In genomic region chr5:35884125-35884788, GRCh38 we compare ENCODE assay signal across 9 cellular contexts. TPM values are rescaled to one million over a fixed set of nuclear protein-coding genes. Genes with fewer than 3 reads are reported as not detected.
A peak's percentile ranks its signal among the peaks of the same experiment; 100 is the strongest.
DNase-seq lines count a peak whose midpoint lies in the region; ATAC-seq, FAIRE-seq and TF ChIP-seq lines count a peak whose summit lies in the region.
"Had no signal": no experiment of that assay in that cellular context is flagged by ENCODE, and none has a peak within 500 bp of the region (broad histone marks: within the 10 kb centered on the region; RNA-seq: fewer than 3 reads in every experiment).

No MANE protein-coding gene starts in this region.

- H3K36me3 ChIP-seq in GM23338 (ENCODE audit: insufficient read depth): no peaks in the 10 kb centered on the region

- no peaks in the 10 kb centered on the region for H3K4me1 ChIP-seq in GM23338 (ENCODE audit: insufficient read depth)

- H3K27ac ChIP-seq in caudate nucleus (ENCODE audit: low read depth, low read length) (no peak overlapping the region), GM23338 (ENCODE audit: low read depth) (no peak overlapping the region)

- peak; percentile 77 to 92 for ATAC-seq in activated T-cell treated with anti-CD3 and anti-CD28 coated beads, Interleukin-2, amount 50 U/mL, for 72 hours (replicated peaks in 1 of 2)
- ATAC-seq in activated naive CD4-positive, alpha-beta T cell treated with anti-CD3 and anti-CD28 coated beads, Interleukin-2, amount 50 U/mL, for 72 hours: peak; percentile 81 to 84
- peak; percentile 91 to 92 for ATAC-seq in natural killer cell treated with Interleukin-12 subunit alpha and Interleukin-12 subunit beta and Interleukin-15 and Interleukin-18, amount 100 ng/mL, for 72 hours
- no peak for ATAC-seq in GM23338

- no peaks in the 10 kb centered on the region for H3K27me3 Mint-ChIP-seq in activated T-cell treated with anti-CD3 and anti-CD28 coated beads, Interleukin-2, amount 50 U/mL, for 72 hours (ENCODE audit: low read depth)
- H3K27me3 Mint-ChIP-seq in natural killer cell treated with Interleukin-12 subunit alpha and Interleukin-12 subunit beta and Interleukin-15 and Interleukin-18, amount 100 ng/mL, for 72 hours: no peaks in the 10 kb centered on the region
- H3K27me3 Mint-ChIP-seq in GM23338 (ENCODE audit: insufficient read depth, low read depth, poor library complexity): peaks cover 2% of the 10 kb centered on the region

- no peak overlapping the region for H2AFZ ChIP-seq in GM23338

- FAIRE-seq in D721Med (lab: Jason Lieb, UNC): no peak
- FAIRE-seq: G401.6 had no signal

- no peak for DNase-seq in activated T-cell treated with anti-CD3 and anti-CD28 coated beads, Interleukin-2, amount 50 U/mL, for 72 hours
- DNase-seq in activated T-cell treated with anti-CD3 and anti-CD28 coated beads, Interleukin-2, amount 50 U/mL, for 48 hours: no peak
- peak; percentile 59 for DNase-seq in KBM-7
- DNase-seq in activated naive CD4-positive, alpha-beta T cell treated with anti-CD3 and anti-CD28 coated beads, Interleukin-2, amount 50 U/mL, for 72 hours (ENCODE audit: low spot score in 2 of 2): no peak
- no peak for DNase-seq in natural killer cell treated with Interleukin-12 subunit alpha and Interleukin-12 subunit beta and Interleukin-15 and Interleukin-18, amount 100 ng/mL, for 72 hours (ENCODE audit: low spot score)
- DNase-seq in caudate nucleus (lab: John Stamatoyannopoulos, UW): no peak
- DNase-seq in GM23338 (ENCODE audit: low spot score): no peak
- DNase-seq in D721Med (ENCODE audit: insufficient read length, low spot score): no peak

- H3K36me3 Mint-ChIP-seq in activated T-cell treated with anti-CD3 and anti-CD28 coated beads, Interleukin-2, amount 50 U/mL, for 72 hours (ENCODE audit: insufficient read depth in 2 of 2): peaks cover 2 to 12% of the 10 kb centered on the region in 2 donors
- peaks cover 5 to 6% of the 10 kb centered on the region in 2 donors for H3K36me3 Mint-ChIP-seq in activated naive CD4-positive, alpha-beta T cell treated with anti-CD3 and anti-CD28 coated beads, Interleukin-2, amount 50 U/mL, for 72 hours
- no peaks in the 10 kb centered on the region for H3K36me3 Mint-ChIP-seq in natural killer cell treated with Interleukin-12 subunit alpha and Interleukin-12 subunit beta and Interleukin-15 and Interleukin-18, amount 100 ng/mL, for 72 hours
- H3K36me3 Mint-ChIP-seq in GM23338 (ENCODE audit: low read depth): no peaks in the 10 kb centered on the region

- peaks cover 10% of the 10 kb centered on the region; the same call in 1 of the 2 replicates for H3K9me2 ChIP-seq in GM23338 (ENCODE audit: insufficient read depth)

- in situ Hi-C loops in KBM-7 (cut with MboI; ENCODE audit: low pct_unique_long_range_greater_than_20kb, low sequenced_read_pairs): no loop called here

- no peak overlapping the region for H3K4me2 ChIP-seq in GM23338

- no peak for TF ChIP-seq CTCF in GM23338 (conservative IDR thresholded peaks at IDR 0.05; ENCODE audit: low read depth in 2 of 2)
- no peak for TF ChIP-seq CTCF in D721Med (IDR thresholded peaks at IDR 0.05; ENCODE audit: insufficient read depth, missing control alignments)

- H3K9me3 Mint-ChIP-seq in activated T-cell treated with anti-CD3 and anti-CD28 coated beads, Interleukin-2, amount 50 U/mL, for 72 hours: peaks cover 0 to 2% of the 10 kb centered on the region in 2 donors
- peaks cover 5 to 13% of the 10 kb centered on the region in 2 donors for H3K9me3 Mint-ChIP-seq in activated naive CD4-positive, alpha-beta T cell treated with anti-CD3 and anti-CD28 coated beads, Interleukin-2, amount 50 U/mL, for 72 hours
- H3K9me3 Mint-ChIP-seq in natural killer cell treated with Interleukin-12 subunit alpha and Interleukin-12 subunit beta and Interleukin-15 and Interleukin-18, amount 100 ng/mL, for 72 hours: peaks cover 2% of the 10 kb centered on the region
- no peaks in the 10 kb centered on the region for H3K9me3 Mint-ChIP-seq in GM23338

- H3K4me1 Mint-ChIP-seq in activated T-cell treated with anti-CD3 and anti-CD28 coated beads, Interleukin-2, amount 50 U/mL, for 72 hours (ENCODE audit: low read depth): peaks cover 52% of the 10 kb centered on the region
- peaks cover 16% of the 10 kb centered on the region in 2 donors for H3K4me1 Mint-ChIP-seq in natural killer cell treated with Interleukin-12 subunit alpha and Interleukin-12 subunit beta and Interleukin-15 and Interleukin-18, amount 100 ng/mL, for 72 hours (ENCODE audit: low read depth in 2 of 2)
- no peaks in the 10 kb centered on the region for H3K4me1 Mint-ChIP-seq in GM23338

- no peaks in the 10 kb centered on the region for H3F3A ChIP-seq in GM23338 (replicated peaks; ENCODE audit: low read depth)

- no peaks in the 10 kb centered on the region for H3K27me3 ChIP-seq in GM23338 (ENCODE audit: insufficient read depth)

- H3K27ac Mint-ChIP-seq in activated T-cell treated with anti-CD3 and anti-CD28 coated beads, Interleukin-2, amount 50 U/mL, for 72 hours: peak overlapping the region; percentile 61
- peak overlapping the region; percentile 85 to 95 for H3K27ac Mint-ChIP-seq in activated naive CD4-positive, alpha-beta T cell treated with anti-CD3 and anti-CD28 coated beads, Interleukin-2, amount 50 U/mL, for 72 hours
- H3K27ac Mint-ChIP-seq in natural killer cell treated with Interleukin-12 subunit alpha and Interleukin-12 subunit beta and Interleukin-15 and Interleukin-18, amount 100 ng/mL, for 72 hours: peak overlapping the region; percentile 72 to 79
- no peak overlapping the region for H3K27ac Mint-ChIP-seq in GM23338

- peak overlapping the region; percentile 57 to 60 for H3K4me3 Mint-ChIP-seq in activated T-cell treated with anti-CD3 and anti-CD28 coated beads, Interleukin-2, amount 50 U/mL, for 72 hours
- peak overlapping the region; percentile 77 for H3K4me3 Mint-ChIP-seq in natural killer cell treated with Interleukin-12 subunit alpha and Interleukin-12 subunit beta and Interleukin-15 and Interleukin-18, amount 100 ng/mL, for 72 hours
- H3K4me3 Mint-ChIP-seq in GM23338: no peak overlapping the region

- H3K4me3 ChIP-seq in GM23338: no peak overlapping the region

- no peaks in the 10 kb centered on the region for H3K79me2 ChIP-seq in GM23338 (replicated peaks; ENCODE audit: insufficient read depth)

- no peaks in the 10 kb centered on the region for H4K20me1 ChIP-seq in GM23338 (replicated peaks; ENCODE audit: insufficient read depth)

TF ChIP-seq in GM23338, 12 proteins besides CTCF, POLR2A, EP300 and RAD21 (continues in another document):
- TF ChIP-seq EZH2phosphoT487 (IDR thresholded peaks at IDR 0.05; ENCODE audit: unreplicated experiment) (no peak), NANOG (IDR thresholded peaks at IDR 0.05; ENCODE audit: borderline replicate concordance) (no peak), CREB1 (CRISPR knock-in tag; IDR thresholded peaks at IDR 0.05; ENCODE audit: low read depth) (no peak), POLR2AphosphoS5 (IDR thresholded peaks at IDR 0.05; ENCODE audit: low read depth) (no peak), STAT1 (IDR thresholded peaks at IDR 0.05; ENCODE audit: unreplicated experiment) (no peak)

RNA-seq across cellular contexts. Expression of gene IL7R, which starts 27.6 kb away (rescaled TPM):
- 100 to 1,000 TPM; 102 to 143 TPM for total RNA-seq in activated T-cell treated with anti-CD3 and anti-CD28 coated beads, Interleukin-2, amount 50 U/mL, for 72 hours
- total RNA-seq in activated naive CD4-positive, alpha-beta T cell treated with anti-CD3 and anti-CD28 coated beads, Interleukin-2, amount 50 U/mL, for 72 hours: 100 to 1,000 TPM; 309 to 314 TPM
- 10 to 100 TPM in 1 of 2 donors, 1 to 10 TPM in 1; 2.3 to 21.6 TPM for total RNA-seq in natural killer cell treated with Interleukin-12 subunit alpha and Interleukin-12 subunit beta and Interleukin-15 and Interleukin-18, amount 100 ng/mL, for 72 hours
- not detected in 2 replicates for total RNA-seq in GM23338 (2014; rRNA removed; shearing (Covaris generic))
- not detected in 2 replicates for polyA plus RNA-seq in GM23338 (2016; fragmentation: Nextera tagmentation; extraction: Ambion mirVana)

RNA-seq across cellular contexts. Expression of gene CAPSL, which starts 54.2 kb away (rescaled TPM):
- 1 to 10 TPM; 1.3 to 2.3 TPM for total RNA-seq in activated T-cell treated with anti-CD3 and anti-CD28 coated beads, Interleukin-2, amount 50 U/mL, for 72 hours
- 1 to 10 TPM; 1.1 to 3.5 TPM for total RNA-seq in activated naive CD4-positive, alpha-beta T cell treated with anti-CD3 and anti-CD28 coated beads, Interleukin-2, amount 50 U/mL, for 72 hours
- not detected for total RNA-seq in natural killer cell treated with Interleukin-12 subunit alpha and Interleukin-12 subunit beta and Interleukin-15 and Interleukin-18, amount 100 ng/mL, for 72 hours
- not detected in 2 replicates for total RNA-seq in GM23338 (2014; rRNA removed; shearing (Covaris generic))
- polyA plus RNA-seq in GM23338 (2016; fragmentation: Nextera tagmentation; extraction: Ambion mirVana): 0.37 and 0.73 TPM in 2 replicates

Comparison
In these comparisons a context has a peak if more than half of its experiments do, and no peak if none do; other contexts are left out.
1. RNA of gene IL7R, which starts 27.6 kb away (total RNA-seq): 309 to 314 TPM in activated naive CD4-positive, alpha-beta T cell treated with anti-CD3 and anti-CD28 coated beads, Interleukin-2, amount 50 U/mL, for 72 hours and 102 to 143 TPM in activated T-cell treated with anti-CD3 and anti-CD28 coated beads, Interleukin-2, amount 50 U/mL, for 72 hours; 2.3 to 21.6 TPM in natural killer cell treated with Interleukin-12 subunit alpha and Interleukin-12 subunit beta and Interleukin-15 and Interleukin-18, amount 100 ng/mL, for 72 hours and not detected in GM23338; every median in the first group is over 4 times any median in the second.